ENCODE assay signal across 16 cellular contexts in the genomic region with DNA sequence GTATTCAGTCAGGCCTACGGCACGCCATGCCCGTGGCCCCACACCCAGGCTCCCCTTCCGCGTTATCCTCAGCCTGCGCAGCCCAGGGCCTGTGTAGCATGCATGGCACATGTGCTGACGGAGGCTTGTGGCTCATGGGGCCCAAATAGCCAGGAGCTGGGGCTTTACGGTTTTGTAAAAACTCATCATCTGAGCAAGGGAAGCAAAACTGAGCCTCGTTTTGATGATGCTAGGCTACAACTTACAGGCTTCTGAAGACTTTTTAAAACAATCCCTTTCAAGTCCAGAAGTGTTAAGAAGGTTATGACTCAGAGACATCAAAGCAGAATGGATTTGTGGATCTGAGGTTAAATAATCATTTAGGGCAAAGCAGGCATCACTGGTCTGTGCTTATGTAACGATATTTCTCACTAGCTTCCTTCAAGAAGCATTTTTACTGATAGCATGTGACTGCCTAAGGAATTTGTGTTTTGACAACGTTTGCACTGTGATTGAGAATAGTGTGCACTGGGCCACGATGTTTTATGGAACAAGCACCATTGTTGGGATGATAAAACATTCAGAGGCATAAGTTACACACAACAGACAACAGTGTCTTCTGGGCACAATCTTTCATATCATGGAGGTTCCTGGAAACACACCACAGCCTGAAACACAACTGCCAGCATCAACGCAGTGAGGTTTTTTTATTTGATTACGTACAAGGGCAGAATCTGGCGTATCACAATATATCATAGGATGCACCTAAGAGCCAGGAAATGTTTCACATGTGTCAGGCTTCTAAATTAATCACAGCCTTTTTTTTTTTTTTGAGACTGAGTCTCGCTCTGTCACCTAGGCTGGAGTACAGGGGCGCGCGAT.
DNase-seq lines count a peak whose midpoint lies in the region; ATAC-seq and TF ChIP-seq lines count a peak whose summit lies in the region.
"Had no signal": no experiment of that assay in that cellular context is flagged by ENCODE, and none has a peak within 500 bp of the region (broad histone marks: within the 10 kb centered on the region; RNA-seq: fewer than 3 reads in every experiment).

No MANE protein-coding gene starts in this region.

- peaks cover 11 to 12% of the 10 kb centered on the region in 2 experiments for H3K4me1 Mint-ChIP-seq in H9
- H3K4me1 Mint-ChIP-seq: CD14-positive monocyte had no signal

- H3K4me1 ChIP-seq in neuronal stem cell (ENCODE audit: control insufficient read depth in 2 of 2, insufficient read depth in 1 of 2, low read depth in 1 of 2, low read length in 2 of 2) (peaks cover 0 to 3% of the 10 kb centered on the region in 2 donors), H9 (ENCODE audit: insufficient read depth, low read length) (no peaks in the 10 kb centered on the region; the same call in 1 of the 2 replicates), ascending aorta (no peaks in the 10 kb centered on the region)
- H3K4me1 ChIP-seq: body of pancreas had no signal

- no peak overlapping the region for H4K91ac ChIP-seq in neuronal stem cell (ENCODE audit: low read depth, low read length, poor library complexity)
- H4K91ac ChIP-seq in H9 (ENCODE audit: insufficient read length, low read depth, low read length), result no peak overlapping the region

- no peak overlapping the region for H3K4me3 Mint-ChIP-seq in H9
- H3K4me3 Mint-ChIP-seq: CD14-positive monocyte, nephron progenitor cell had no signal

- no peak overlapping the region for H3K4ac ChIP-seq in neuronal stem cell (ENCODE audit: low read length)
- H3K4ac ChIP-seq in H9 (ENCODE audit: low read depth, low read length), result no peak overlapping the region

- H3K27me3 ChIP-seq in neuronal stem cell (ENCODE audit: control insufficient read depth in 3 of 3, insufficient read depth in 3 of 3, low read depth in 1 of 3, low read length in 3 of 3) (no peaks in the 10 kb centered on the region), H9 (ENCODE audit: insufficient read depth, low read length) (no peaks in the 10 kb centered on the region), ascending aorta (no peaks in the 10 kb centered on the region)
- H3K27me3 ChIP-seq: body of pancreas, tibial artery had no signal

- WGBS in neuronal stem cell (ENCODE audit: extremely low coverage in 2 of 2, insufficient read length in 2 of 2, insufficient replicate concordance in 1 of 2), 2 donors, result no CpG with 5 or more reads among the region's 19 CpGs
- WGBS in H9 (ENCODE audit: extremely low coverage, insufficient read length, low lambda C conversion rate), result no CpG with 5 or more reads among the region's 19 CpGs

- no peaks in the 10 kb centered on the region for H3K79me1 ChIP-seq in neuronal stem cell (ENCODE audit: low read depth, low read length)
- H3K79me1 ChIP-seq in H9 (ENCODE audit: insufficient read depth, low read depth, low read length, poor library complexity, severe bottlenecking), result no peaks in the 10 kb centered on the region

- H3K27me3 Mint-ChIP-seq in H9 (ENCODE audit: low read depth), result no peaks in the 10 kb centered on the region; the same call in 1 of the 2 replicates

- ATAC-seq in left colon (no peak), GM21737 (IDR thresholded peaks at IDR 0.05; ENCODE audit: unreplicated experiment) (no peak)
- ATAC-seq: body of pancreas, left lobe of liver had no signal

- H3K14ac ChIP-seq in neuronal stem cell (ENCODE audit: low read length) (no peak overlapping the region), H9 (ENCODE audit: insufficient read depth, low read length) (no peak overlapping the region)

- peak overlapping the region; percentile 51 for H2AK5ac ChIP-seq in neuronal stem cell (ENCODE audit: low read depth, low read length)
- H2AK5ac ChIP-seq in H9 (ENCODE audit: insufficient read length, low read length), result no peak overlapping the region

- no peak overlapping the region for H3K56ac ChIP-seq in H9 (ENCODE audit: insufficient read length, low read depth, low read length)

- H2BK15ac ChIP-seq in neuronal stem cell (ENCODE audit: low read length) (no peak overlapping the region), H9 (ENCODE audit: low read depth, low read length) (no peak overlapping the region)

- no peak overlapping the region for H2BK12ac ChIP-seq in neuronal stem cell (ENCODE audit: low read length)
- H2BK12ac ChIP-seq in H9 (ENCODE audit: insufficient read length, low read depth, low read length), result no peak overlapping the region

- H3K27ac ChIP-seq in caudate nucleus (ENCODE audit: low read depth, low read length) (peak overlapping the region; percentile 67), neuronal stem cell (replicated peaks; ENCODE audit: low read length) (no peak overlapping the region), H9 (ENCODE audit: insufficient read length, low read depth, low read length) (no peak overlapping the region), ascending aorta (no peak overlapping the region)
- H3K27ac ChIP-seq: body of pancreas, tibial artery had no signal

- H3K9ac ChIP-seq in neuronal stem cell (ENCODE audit: low read depth, low read length, poor library complexity) (peak overlapping the region; percentile 21), H9 (ENCODE audit: extremely low read depth, insufficient read length, low read length) (no peak overlapping the region)

- H4K5ac ChIP-seq in H9 (ENCODE audit: insufficient read length, low read depth, low read length), result no peak overlapping the region

- H3K23me2 ChIP-seq in H9 (ENCODE audit: insufficient read length, low read depth, low read length, poor library complexity, severe bottlenecking), result no peaks in the 10 kb centered on the region

- H3K79me2 ChIP-seq in H9 (ENCODE audit: insufficient read depth, low read length), result no peaks in the 10 kb centered on the region

- no peak overlapping the region for H3T11ph ChIP-seq in H9 (ENCODE audit: low read length)

- H2BK120ac ChIP-seq in neuronal stem cell (ENCODE audit: low read depth, low read length), result no peak overlapping the region
- H2BK120ac ChIP-seq in H9 (ENCODE audit: low read depth, low read length, poor library complexity, severe bottlenecking), result no peak overlapping the region

- H3K4me2 ChIP-seq in neuronal stem cell (ENCODE audit: insufficient read depth, low read length, poor library complexity, severe bottlenecking), result no peak overlapping the region
- no peak overlapping the region for H3K4me2 ChIP-seq in H9 (ENCODE audit: insufficient read depth, insufficient read length, low read length)

- intact Hi-C loops in left colon (cut with DNase I, micrococcal nuclease), result no loop called here
- intact Hi-C loops in ascending aorta (cut with DNase I), result no loop called here

- TF ChIP-seq CTCF in H9 (conservative IDR thresholded peaks at IDR 0.05) (no peak), ascending aorta (IDR thresholded peaks at IDR 0.05) (no peak)

- no peaks in the 10 kb centered on the region for H3K9me3 ChIP-seq in neuronal stem cell (replicated peaks in 1 of 2; ENCODE audit: control insufficient read depth in 2 of 2, insufficient read depth in 1 of 2, low read depth in 1 of 2, low read length in 2 of 2)
- H3K9me3 ChIP-seq in H9 (ENCODE audit: control insufficient read depth, low read depth, low read length), result no peaks in the 10 kb centered on the region
- no peaks in the 10 kb centered on the region for H3K9me3 ChIP-seq in ascending aorta
- H3K9me3 ChIP-seq: body of pancreas, tibial artery had no signal

- H3K18ac ChIP-seq in neuronal stem cell (ENCODE audit: low read length) (peak overlapping the region; percentile 46), H9 (ENCODE audit: insufficient read length, low read depth, low read length) (no peak overlapping the region)

- H2AFZ ChIP-seq in neuronal stem cell (ENCODE audit: low read length), result no peak overlapping the region
- H2AFZ ChIP-seq in H9 (ENCODE audit: low read length), result no peak overlapping the region

- no peak overlapping the region for H4K8ac ChIP-seq in neuronal stem cell (ENCODE audit: low read depth, low read length)
- H4K8ac ChIP-seq in H9 (replicated peaks; ENCODE audit: insufficient read length, low read depth, low read length), result no peak overlapping the region

- in situ Hi-C loops in SK-MEL-5 (cut with HindIII; ENCODE audit: low pct_unique_long_range_greater_than_20kb, low sequenced_read_pairs), result no loop called here

- no peaks in the 10 kb centered on the region for H4K20me1 ChIP-seq in H9 (ENCODE audit: control insufficient read depth, insufficient read depth, insufficient read length)

- peak; percentile 30 for DNase-seq in HT1080 (ENCODE audit: low read depth)
- DNase-seq in SK-MEL-5 (ENCODE audit: low read depth, low spot score), result peak; percentile 29
- DNase-seq in caudate nucleus (lab: John Stamatoyannopoulos, UW), result peak in 1 of 61 donors; percentile 35
- no peak for DNase-seq in neuronal stem cell (ENCODE audit: low spot score)
- DNase-seq in left colon, result no peak
- no peak for DNase-seq in H9
- DNase-seq in ascending aorta (ENCODE audit: low spot score in 2 of 2), result no peak
- DNase-seq: body of pancreas; effector CD8-positive, alpha-beta T cell; GF-D8; NCI-H1048; nephron progenitor cell had no signal

- no peak overlapping the region for H2BK20ac ChIP-seq in H9 (ENCODE audit: low read depth, low read length, poor library complexity, severe bottlenecking)

- H3K36me3 ChIP-seq in neuronal stem cell (replicated peaks in 1 of 2; ENCODE audit: control insufficient read depth in 2 of 2, insufficient read depth in 2 of 2, low read length in 2 of 2) (no peaks in the 10 kb centered on the region), ascending aorta (no peaks in the 10 kb centered on the region)
- H3K36me3 ChIP-seq: tibial artery had no signal

- H3K4me3 ChIP-seq in neuronal stem cell (ENCODE audit: low read length in 2 of 2) (no peak overlapping the region), ascending aorta (no peak overlapping the region)
- H3K4me3 ChIP-seq: body of pancreas, tibial artery had no signal

- no peak overlapping the region for H3K23ac ChIP-seq in neuronal stem cell (ENCODE audit: low read depth, low read length, poor library complexity)
- H3K23ac ChIP-seq in H9 (ENCODE audit: insufficient read length, low read depth, low read length), result no peak overlapping the region

- H2BK5ac ChIP-seq in neuronal stem cell (ENCODE audit: low read length) (no peak overlapping the region), H9 (ENCODE audit: insufficient read length, low read length) (no peak overlapping the region)

- no peaks in the 10 kb centered on the region for H3K36me3 Mint-ChIP-seq in H9 (ENCODE audit: insufficient read depth in 1 of 3, low read depth in 3 of 3)
- H3K36me3 Mint-ChIP-seq: CD14-positive monocyte had no signal

- no peaks in the 10 kb centered on the region for H3K9me3 Mint-ChIP-seq in H9
- H3K9me3 Mint-ChIP-seq: CD14-positive monocyte, nephron progenitor cell had no signal

- no peak overlapping the region for H3K27ac Mint-ChIP-seq in H9
- H3K27ac Mint-ChIP-seq: CD14-positive monocyte, nephron progenitor cell had no signal

Comparison
In these comparisons a context has a peak if more than half of its experiments do, and no peak if none do; other contexts are left out.
1. DNase-seq: peak in HT1080 (single experiment) and SK-MEL-5 (single experiment); none in neuronal stem cell (single experiment), left colon (0 of 2), H9 (single experiment) and ascending aorta (0 of 2).